Comparison of ENCODE assay signal across 8 cellular contexts in genomic region chr5:123089572-123089970, GRCh38. TPM values are rescaled to one million over a fixed set of nuclear protein-coding genes. Genes with fewer than 3 reads are reported as not detected.
DNase-seq lines count a peak whose midpoint lies in the region; ATAC-seq and TF ChIP-seq lines count a peak whose summit lies in the region.

No MANE protein-coding gene starts in this region.

- ATAC-seq in left lobe of liver, result peak; percentile 69

- DNase-seq in SIG-M5 treated with dmso at 0.1 percent for 504 hours (lab: John Stamatoyannopoulos, UW; ENCODE audit: unreplicated experiment) (peak; percentile 16), SIG-M5 (lab: John Stamatoyannopoulos, UW) (no peak), MCF 10A (ENCODE audit: unreplicated experiment) (peak; percentile 58), left lobe of liver (ENCODE audit: low spot score) (no peak), tibial artery (peak; percentile 34 to 77), NOMO-1 treated with dmso at 0.1 percent for 144 hours (lab: John Stamatoyannopoulos, UW; ENCODE audit: unreplicated experiment) (no peak), NCI-H2029 treated with DMSO at 0.1 percent for 48 hours (lab: John Stamatoyannopoulos, UW) (no peak)
- DNase-seq in activated naive CD4-positive, alpha-beta T cell treated with anti-CD3 and anti-CD28 coated beads, Interleukin-2, amount 50 U/mL, for 16 hours, result no peak

- peaks cover 0 to 31% (median 11%) of the 10 kb centered on the region in 4 donors for H3K4me1 ChIP-seq in tibial artery

- peak overlapping the region; percentile 95 to 96 for H3K27ac ChIP-seq in tibial artery

- TF ChIP-seq CTCF in MCF 10A (IDR thresholded peaks at IDR 0.05; ENCODE audit: unreplicated experiment) (no peak), tibial artery (IDR thresholded peaks at IDR 0.05) (no peak)

- H3K4me1 Mint-ChIP-seq in MCF 10A (ENCODE audit: insufficient read depth, unreplicated experiment), result peaks cover 7% of the 10 kb centered on the region

- H3K27ac Mint-ChIP-seq in MCF 10A (ENCODE audit: low read depth, unreplicated experiment), result no peak overlapping the region

- peak overlapping the region; percentile 72 for H3K4me3 Mint-ChIP-seq in MCF 10A (ENCODE audit: unreplicated experiment)

- H3K36me3 Mint-ChIP-seq in MCF 10A (ENCODE audit: insufficient read depth, unreplicated experiment), result no peaks in the 10 kb centered on the region

- peaks cover 83% of the 10 kb centered on the region for H3K27me3 Mint-ChIP-seq in MCF 10A (ENCODE audit: insufficient read depth, unreplicated experiment)

- POLR2A ChIA-PET in MCF 10A (lab: Yijun Ruan, JAX), result interaction anchor here (0.9 to 2.8 kb wide), 6 partner anchors 13 to 291 kb away, joined by 3 to 10 read pairs (median 4); no protein-coding TSS in a partner anchor

- CTCF ChIA-PET in MCF 10A (lab: Yijun Ruan, JAX), result no interaction called here

- H3K9me3 ChIP-seq in tibial artery, result no peaks in the 10 kb centered on the region

- H3K36me3 ChIP-seq in tibial artery, result no peaks in the 10 kb centered on the region

- no peaks in the 10 kb centered on the region for H3K27me3 ChIP-seq in tibial artery

- H3K4me3 ChIP-seq in tibial artery, result peak overlapping the region; percentile 69 to 90

- no peaks in the 10 kb centered on the region for H3K9me3 Mint-ChIP-seq in MCF 10A (ENCODE audit: unreplicated experiment)

- intact Hi-C loops in MCF 10A (cut with micrococcal nuclease) (loop anchor here (5.0 kb wide), 1 partner anchor 52 kb away; the partner anchor contains the start of gene PPIC), tibial artery (cut with DNase I; ENCODE audit: low total_unique reads) (loop anchor here (5.0 kb wide), 3 partner anchors 52 to 258 kb away; partner anchors contain the start of gene PPIC)

- BruUV-seq in MCF 10A (replicated peaks; lab: Mats Ljungman, UMichigan), result no TSS peak

RNA-seq across cellular contexts. Expression of gene PRDM6, which starts 0.5 kb away (rescaled TPM):
- total RNA-seq in MCF 10A (2022) (0.98 and 1.3 TPM in 2 replicates), left lobe of liver (0.35 TPM)

RNA-seq across cellular contexts. Expression of gene PPIC, which starts 53.0 kb away (rescaled TPM):
- total RNA-seq in MCF 10A (2022), result 45.3 and 65.0 TPM in 2 replicates
- total RNA-seq in left lobe of liver, result 18.6 TPM

Comparison
In these comparisons a context has a peak if more than half of its experiments do, and no peak if none do; other contexts are left out.
1. DNase-seq: peak in SIG-M5 treated with dmso at 0.1 percent for 504 hours (single experiment), MCF 10A (single experiment) and tibial artery (2 of 2); none in SIG-M5 (single experiment), left lobe of liver (single experiment), activated naive CD4-positive, alpha-beta T cell treated with anti-CD3 and anti-CD28 coated beads, Interleukin-2, amount 50 U/mL, for 16 hours (single experiment), NOMO-1 treated with dmso at 0.1 percent for 144 hours (single experiment) and NCI-H2029 treated with DMSO at 0.1 percent for 48 hours (single experiment).